Comparison of ENCODE assay signal across 8 cellular contexts in genomic region chr6:107956586-107957164, GRCh38. TPM values are rescaled to one million over a fixed set of nuclear protein-coding genes. Genes with fewer than 3 reads are reported as not detected.
DNase-seq lines count a peak whose midpoint lies in the region; ATAC-seq and TF ChIP-seq lines count a peak whose summit lies in the region.

No MANE protein-coding gene starts in this region.

- H3K36me3 Mint-ChIP-seq in memory B cell: peaks cover 2% of the 10 kb centered on the region

- peak overlapping the region; percentile 93 for H3K4me2 ChIP-seq in mammary epithelial cell (ENCODE audit: insufficient read depth, low read depth, low read length)

- peak overlapping the region; percentile 85 to 99 (median 92) for H3K4me3 ChIP-seq in mammary epithelial cell (replicated peaks in 1 of 3; ENCODE audit: insufficient read depth in 1 of 3, low read depth in 2 of 3, low read length in 3 of 3)
- peak overlapping the region; percentile 82 to 95 for H3K4me3 ChIP-seq in aorta (ENCODE audit: low read length in 2 of 2)

- H3K4me3 Mint-ChIP-seq in memory B cell: peak overlapping the region; percentile 99

- H3K9ac ChIP-seq in mammary epithelial cell (ENCODE audit: insufficient read depth, low read length): peak overlapping the region; percentile 87

- dilution Hi-C loops in mammary epithelial cell (cut with HindIII; ENCODE audit: low sequenced_read_pairs): no loop called here

- WGBS in mammary epithelial cell (ENCODE audit: low coverage, missing lambda C conversion rate): 3% methylated on average over 5 of the region's 5 CpGs
- 7 to 8% methylated on average over 5 of the region's 5 CpGs for WGBS in aorta, 2 donors

- in situ Hi-C loops in mammary epithelial cell (cut with MboI; ENCODE audit: low sequenced_read_pairs in 2 of 2): no loop called here

- CTCF ChIA-PET in mammary epithelial cell (lab: Charles Lee; ENCODE audit: low non-redundant PET): no interaction called here

- H3K27me3 Mint-ChIP-seq in memory B cell: no peaks in the 10 kb centered on the region

- H3K27me3 ChIP-seq in mammary epithelial cell (ENCODE audit: insufficient read depth, low read length) (no peaks in the 10 kb centered on the region), aorta (ENCODE audit: control insufficient read depth in 1 of 2, insufficient read depth in 2 of 2, low read length in 1 of 2) (no peaks in the 10 kb centered on the region)

- peaks cover 14% of the 10 kb centered on the region for H3K4me1 Mint-ChIP-seq in memory B cell

- no TSS peak for BruUV-seq in mammary epithelial cell (replicated peaks; lab: Mats Ljungman, UMichigan)

- H3K4me1 ChIP-seq in mammary epithelial cell (ENCODE audit: insufficient read depth, low read length): no peaks in the 10 kb centered on the region
- H3K4me1 ChIP-seq in aorta (ENCODE audit: control insufficient read depth in 1 of 2, insufficient read depth in 2 of 2, low read length in 2 of 2): no peaks in the 10 kb centered on the region

- peak overlapping the region; percentile 94 for H2AFZ ChIP-seq in mammary epithelial cell (ENCODE audit: low read depth, low read length)

- peaks cover 4% of the 10 kb centered on the region for H3K36me3 ChIP-seq in mammary epithelial cell (ENCODE audit: insufficient read depth, low read length)
- H3K36me3 ChIP-seq in aorta (ENCODE audit: control insufficient read depth in 1 of 2, insufficient read depth in 2 of 2, low read length in 1 of 2): no peaks in the 10 kb centered on the region

- H3K9me3 ChIP-seq in mammary epithelial cell (replicated peaks; ENCODE audit: insufficient read depth, low read length): no peaks in the 10 kb centered on the region
- no peaks in the 10 kb centered on the region for H3K9me3 ChIP-seq in aorta (ENCODE audit: control insufficient read depth, low read length)

- H3K9me3 Mint-ChIP-seq in memory B cell: no peaks in the 10 kb centered on the region

- H3K27ac Mint-ChIP-seq in memory B cell: peak overlapping the region; percentile 94

- intact Hi-C loops in mammary epithelial cell (cut with micrococcal nuclease): no loop called here
- intact Hi-C loops in aorta (cut with DNase I): no loop called here

- H3K27ac ChIP-seq in mammary epithelial cell (ENCODE audit: insufficient read depth, low read depth, low read length): peak overlapping the region; percentile 88
- no peak overlapping the region for H3K27ac ChIP-seq in aorta (ENCODE audit: low read depth in 1 of 2, low read length in 2 of 2)

- TF ChIP-seq CTCF in mammary epithelial cell (conservative IDR thresholded peaks at IDR 0.05 in 1 of 2, IDR thresholded peaks at IDR 0.05 in 1 of 2; ENCODE audit: extremely low read depth in 1 of 2, insufficient read depth in 1 of 2, low read depth in 1 of 2, low read length in 2 of 2): no peak

- no peaks in the 10 kb centered on the region for H4K20me1 ChIP-seq in mammary epithelial cell (ENCODE audit: insufficient read depth, low read length)

- ATAC-seq in memory B cell (ENCODE audit: low read depth) (no peak), aorta (ENCODE audit: low FRiP score) (no peak), HG03442 (IDR thresholded peaks at IDR 0.05; ENCODE audit: unreplicated experiment) (no peak)

- DNase-seq in DMS79 treated with DMSO at 0.1 percent for 48 hours (lab: John Stamatoyannopoulos, UW) (peak; percentile 45), DMS79 (lab: John Stamatoyannopoulos, UW) (no peak), NCI-H82 treated with DMSO at 0.1 percent for 48 hours (lab: John Stamatoyannopoulos, UW; ENCODE audit: unreplicated experiment) (peak; percentile 55), mammary epithelial cell (peak; percentile 32), memory B cell (ENCODE audit: low spot score in 2 of 2) (no peak), aorta (no peak)
- DNase-seq in activated CD4-positive, alpha-beta T cell treated with anti-CD3 and anti-CD28 coated beads for 4 hours: no peak

- peaks cover 62% of the 10 kb centered on the region for H3K79me2 ChIP-seq in mammary epithelial cell (ENCODE audit: insufficient read depth, low read length)

RNA-seq across cellular contexts. Expression of gene SEC63, which starts 1.3 kb away (rescaled TPM):
- total RNA-seq in mammary epithelial cell (100 to 1,000 TPM in 1 of 2 donors, 10 to 100 TPM in 1; 26.2 to 157 TPM), aorta (100 to 1,000 TPM; 112 to 114 TPM)
- polyA plus RNA-seq in mammary epithelial cell (22.7 TPM), aorta (10 to 100 TPM; 23.9 to 49.1 TPM)
- 16.2 TPM for polyA minus RNA-seq in mammary epithelial cell

Comparison
In these comparisons a context has a peak if more than half of its experiments do, and no peak if none do; other contexts are left out.
1. DNase-seq: peak in DMS79 treated with DMSO at 0.1 percent for 48 hours (single experiment), NCI-H82 treated with DMSO at 0.1 percent for 48 hours (single experiment) and mammary epithelial cell (single experiment); none in DMS79 (single experiment), memory B cell (0 of 2), aorta (0 of 2) and activated CD4-positive, alpha-beta T cell treated with anti-CD3 and anti-CD28 coated beads for 4 hours (0 of 2).